ENCODE assay signal across 13 cellular contexts in genomic region chr10:71827828-71828227, GRCh38. TPM values are rescaled to one million over a fixed set of nuclear protein-coding genes. Genes with fewer than 3 reads are reported as not detected.
DNase-seq lines count a peak whose midpoint lies in the region; ATAC-seq and TF ChIP-seq lines count a peak whose summit lies in the region.
"Had no signal": no experiment of that assay in that cellular context is flagged by ENCODE, and none has a peak within 500 bp of the region (broad histone marks: within the 10 kb centered on the region; RNA-seq: fewer than 3 reads in every experiment).

No MANE protein-coding gene starts in this region.

- peaks cover 0 to 41% (median 8%) of the 10 kb centered on the region in 11 experiments; a peak in 11 of 22 replicates for H3K9me3 ChIP-seq in BLaER1 treated with 17β-estradiol and CSF1 and Interleukin-3, amounts not matched to agents 10 nM and 100 nM (replicated peaks in 1 of 11)
- no peaks in the 10 kb centered on the region for H3K9me3 ChIP-seq in DND-41 (ENCODE audit: insufficient read depth, low read length, severe bottlenecking)
- H3K9me3 ChIP-seq in left ventricle myocardium inferior (replicated peaks), result no peaks in the 10 kb centered on the region
- H3K9me3 ChIP-seq: A549 had no signal

- peaks cover 100% of the 10 kb centered on the region in 11 experiments for H3K36me3 ChIP-seq in BLaER1 treated with 17β-estradiol and CSF1 and Interleukin-3, amounts not matched to agents 10 nM and 100 nM
- H3K36me3 ChIP-seq in DND-41 (ENCODE audit: insufficient read depth, low read length) (peaks cover 94% of the 10 kb centered on the region), left ventricle myocardium inferior (peaks cover 97% of the 10 kb centered on the region)

- peaks cover 10% of the 10 kb centered on the region for H3K4me1 Mint-ChIP-seq in nephron progenitor cell

- no peak overlapping the region; a peak in 1 of 20 replicates for H3K4me3 ChIP-seq in BLaER1 treated with 17β-estradiol and CSF1 and Interleukin-3, amounts not matched to agents 10 nM and 100 nM
- H3K4me3 ChIP-seq in DND-41 (ENCODE audit: low read depth in 1 of 2, low read length in 2 of 2) (no peak overlapping the region), dorsolateral prefrontal cortex (no peak overlapping the region), left ventricle myocardium inferior (no peak overlapping the region)
- H3K4me3 ChIP-seq: A549, GM23338 had no signal

- DNase-seq in DND-41 (no peak), dorsolateral prefrontal cortex (no peak), nephron progenitor cell (no peak), NCI-H2081 (lab: John Stamatoyannopoulos, UW) (no peak), globus pallidus (ENCODE audit: low spot score) (no peak), left ventricle myocardium inferior (no peak), hepatic stellate cell (ENCODE audit: low spot score) (no peak)
- DNase-seq: CD4-positive, CD25-positive, alpha-beta regulatory T cell; DMS53; H7 had no signal

- ATAC-seq in DND-41 (ENCODE audit: insufficient read depth, low read depth), result no peak
- ATAC-seq: A549, GM23338 had no signal

- H3K9me3 Mint-ChIP-seq in nephron progenitor cell, result no peaks in the 10 kb centered on the region
- H3K9me3 Mint-ChIP-seq: GM23338 had no signal

- H4K20me1 ChIP-seq in BLaER1 treated with 17β-estradiol and CSF1 and Interleukin-3, amounts not matched to agents 10 nM and 100 nM, result peaks cover 59 to 100% (median 97%) of the 10 kb centered on the region in 11 experiments
- H4K20me1 ChIP-seq in DND-41 (ENCODE audit: insufficient read depth, low read length), result peaks cover 57% of the 10 kb centered on the region

- peak; percentile 7 for TF ChIP-seq CTCF in DND-41 (IDR thresholded peaks at IDR 0.05; ENCODE audit: borderline replicate concordance, extremely low read depth, low read length, poor library complexity, severe bottlenecking)
- no peak for TF ChIP-seq CTCF in dorsolateral prefrontal cortex (IDR thresholded peaks at IDR 0.05 in 54 of 56, conservative IDR thresholded peaks at IDR 0.05 in 2 of 56; ENCODE audit: low read depth in 1 of 56, partially characterized antibody in 56 of 56)
- no peak for TF ChIP-seq CTCF in nephron progenitor cell (IDR thresholded peaks at IDR 0.05)
- TF ChIP-seq CTCF in left ventricle myocardium inferior (IDR thresholded peaks at IDR 0.05; ENCODE audit: borderline replicate concordance), result no peak

- peak overlapping the region in 6 of 11 experiments; percentile 17 to 75 (median 70); a peak in 8 of 22 replicates for H3K9ac ChIP-seq in BLaER1 treated with 17β-estradiol and CSF1 and Interleukin-3, amounts not matched to agents 10 nM and 100 nM
- H3K9ac ChIP-seq in DND-41 (ENCODE audit: low read depth, low read length), result no peak overlapping the region

- H3K27me3 Mint-ChIP-seq in nephron progenitor cell (ENCODE audit: low read depth, poor library complexity), result no peaks in the 10 kb centered on the region
- H3K27me3 Mint-ChIP-seq: CD4-positive, CD25-positive, alpha-beta regulatory T cell had no signal

- peaks cover 67% of the 10 kb centered on the region for H3K36me3 Mint-ChIP-seq in nephron progenitor cell (ENCODE audit: low read depth)

- H3K4me2 ChIP-seq in BLaER1 treated with 17β-estradiol and CSF1 and Interleukin-3, amounts not matched to agents 10 nM and 100 nM, result peak overlapping the region in 5 of 11 experiments; percentile 72 to 98 (median 96); a peak in 7 of 22 replicates
- no peak overlapping the region for H3K4me2 ChIP-seq in DND-41 (ENCODE audit: insufficient read depth, low read length)
- H3K4me2 ChIP-seq: A549, GM23338 had no signal

- H3K27ac ChIP-seq in BLaER1 treated with 17β-estradiol and CSF1 and Interleukin-3, amounts not matched to agents 10 nM and 100 nM, result peak overlapping the region in 8 of 11 experiments; percentile 75 to 90 (median 88); a peak in 14 of 22 replicates
- H3K27ac ChIP-seq in DND-41 (ENCODE audit: low read length) (no peak overlapping the region), dorsolateral prefrontal cortex (peak overlapping the region in 39 of 59 donors; percentile 1 to 76 (median 42)), left ventricle myocardium inferior (replicated peaks) (no peak overlapping the region)
- H3K27ac ChIP-seq: A549 had no signal

- intact Hi-C loops in dorsolateral prefrontal cortex (cut with DNase I) (loop anchor here in 1 of 2 donors (10.0 kb wide), 1 partner anchor 217 kb away; no protein-coding TSS in a partner anchor), left ventricle myocardium inferior (cut with micrococcal nuclease) (no loop called here)

- peaks cover 52% of the 10 kb centered on the region for H3K79me2 ChIP-seq in DND-41 (ENCODE audit: insufficient read depth, low read length)

- H2AFZ ChIP-seq in DND-41 (ENCODE audit: low read depth, low read length), result no peak overlapping the region
- H2AFZ ChIP-seq: GM23338 had no signal

- no peak overlapping the region for H3K4me3 Mint-ChIP-seq in nephron progenitor cell
- H3K4me3 Mint-ChIP-seq: CD4-positive, CD25-positive, alpha-beta regulatory T cell; GM23338 had no signal

- H3K27me3 ChIP-seq in BLaER1 treated with 17β-estradiol and CSF1 and Interleukin-3, amounts not matched to agents 10 nM and 100 nM, result no peaks in the 10 kb centered on the region
- H3K27me3 ChIP-seq in DND-41 (ENCODE audit: insufficient read depth, low read length, poor library complexity) (no peaks in the 10 kb centered on the region), dorsolateral prefrontal cortex (no peaks in the 10 kb centered on the region), left ventricle myocardium inferior (ENCODE audit: low read depth) (no peaks in the 10 kb centered on the region)

- H3K27ac Mint-ChIP-seq in nephron progenitor cell, result peak overlapping the region; percentile 25
- H3K27ac Mint-ChIP-seq: GM23338 had no signal

- peaks cover 6 to 99% (median 62%) of the 10 kb centered on the region in 10 experiments; a peak in 19 of 20 replicates for H3K4me1 ChIP-seq in BLaER1 treated with 17β-estradiol and CSF1 and Interleukin-3, amounts not matched to agents 10 nM and 100 nM
- H3K4me1 ChIP-seq in DND-41 (ENCODE audit: insufficient read depth, low read length) (no peaks in the 10 kb centered on the region), left ventricle myocardium inferior (peaks cover 34% of the 10 kb centered on the region)

RNA-seq across cellular contexts. Expression of gene PSAP, which starts 23.2 kb away (rescaled TPM):
- 1,000 to 10,000 TPM; 1,158 to 1,954 (median 1,559) TPM for total RNA-seq in dorsolateral prefrontal cortex
- 1,672 TPM for total RNA-seq in left ventricle myocardium inferior

RNA-seq across cellular contexts. Expression of gene VSIR, which starts 54.5 kb away (rescaled TPM):
- total RNA-seq in dorsolateral prefrontal cortex, result 100 to 1,000 TPM in 4 of 120 experiments, 10 to 100 TPM in 116; 23.3 to 173 (median 52.8) TPM
- total RNA-seq in left ventricle myocardium inferior, result 104 TPM

Comparison
In these comparisons a context has a peak if more than half of its experiments do, and no peak if none do; other contexts are left out.
1. H3K27ac ChIP-seq: peak in BLaER1 treated with 17β-estradiol and CSF1 and Interleukin-3, amounts not matched to agents 10 nM and 100 nM (8 of 11) and dorsolateral prefrontal cortex (39 of 59); none in DND-41 (single experiment) and left ventricle myocardium inferior (single experiment).